In the genomic region with DNA sequence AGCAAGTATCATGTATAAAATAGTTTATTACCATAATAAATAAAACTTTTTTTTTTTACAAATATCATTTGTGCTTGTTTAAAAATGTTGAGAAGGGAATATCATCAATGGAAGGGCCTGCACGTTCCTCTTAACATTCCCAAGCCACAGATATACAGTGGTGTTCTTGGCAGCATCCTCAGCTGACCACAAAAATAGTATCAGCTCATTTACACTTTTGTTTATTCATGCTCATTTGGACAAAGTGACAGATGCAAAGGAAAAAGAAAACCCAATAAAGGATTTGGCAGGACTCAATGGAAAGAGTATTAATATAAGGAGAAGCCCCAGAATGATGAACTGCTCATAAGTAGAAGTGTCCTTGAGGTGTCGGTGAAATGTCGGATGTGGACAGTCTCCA, we compare ENCODE assay signal across 31 cellular contexts.
"Had no signal": no experiment of that assay in that cellular context is flagged by ENCODE, and none has a peak within 500 bp of the region (broad histone marks: within the 10 kb centered on the region; RNA-seq: fewer than 3 reads in every experiment).

No MANE protein-coding gene starts in this region.

- H3K9me3 ChIP-seq: adrenal gland, body of pancreas, breast epithelium had no signal

- ATAC-seq: activated CD8-positive, alpha-beta T cell treated with anti-CD3 and anti-CD28 coated beads for 36 hours; activated naive CD4-positive, alpha-beta T cell treated with anti-CD3 and anti-CD28 coated beads, Interleukin-2, amount 50 U/mL, for 72 hours; activated T-cell treated with anti-CD3 and anti-CD28 coated beads, Interleukin-2, amount 50 U/mL, for 4 hours; activated T-cell treated with anti-CD3 and anti-CD28 coated beads, Interleukin-2, amount 50 U/mL, for 72 hours; activated T-helper 17 cell treated with anti-CD3 and anti-CD28 coated beads, Interleukin-2, amount 50 U/mL, for 72 hours; body of pancreas; T-helper 17 cell had no signal

- H3K4me3 ChIP-seq: adrenal gland, body of pancreas, breast epithelium had no signal

- H3K36me3 ChIP-seq: adrenal gland, brain microvascular endothelial cell, breast epithelium had no signal

- DNase-seq: activated B cell treated with CpG ODN at 0.5 μM for 24 hours; activated CD4-positive, alpha-beta memory T cell treated with anti-CD3 and anti-CD28 coated beads for 36 hours; activated CD4-positive, alpha-beta T cell treated with anti-CD3 and anti-CD28 coated beads for 4 hours; activated CD4-positive, alpha-beta T cell treated with anti-CD3 and anti-CD28 coated beads, Interleukin-2, amount 10 ng/mL, durations not matched to agents 24 days and 14 days; activated CD4-positive, alpha-beta T cell treated with anti-CD3 and anti-CD28 coated beads, Interleukin-2, amount 50 U/mL, for 1 hour; activated CD4-positive, alpha-beta T cell treated with anti-CD3 and anti-CD28 coated beads, Interleukin-2, amount 50 U/mL, for 4 hours; activated CD4-positive, CD25-positive, alpha-beta regulatory T cell treated with anti-CD3 and anti-CD28 coated beads, Interleukin-2, amount 50 U/mL, for 72 hours; activated CD8-positive, alpha-beta memory T cell treated with anti-CD3 and anti-CD28 coated beads, Interleukin-2, amount 50 U/mL, for 4 hours; activated CD8-positive, alpha-beta T cell treated with anti-CD3 and anti-CD28 coated beads for 36 hours; activated effector memory CD4-positive, alpha-beta T cell treated with anti-CD3 and anti-CD28 coated beads, Interleukin-2, amount 50 U/mL, for 16 hours; activated gamma-delta T cell treated with Interleukin-2 at 50 U/mL for 16 hours; activated naive CD4-positive, alpha-beta T cell; activated naive CD4-positive, alpha-beta T cell treated with anti-CD3 and anti-CD28 coated beads for 36 hours; activated naive CD4-positive, alpha-beta T cell treated with anti-CD3 and anti-CD28 coated beads, Interleukin-2, amount 50 U/mL, for 16 hours; activated naive CD8-positive, alpha-beta T cell treated with anti-CD3 and anti-CD28 coated beads for 36 hours; activated T-cell treated with anti-CD3 and anti-CD28 coated beads for 4 hours; activated T-cell treated with anti-CD3 and anti-CD28 coated beads, Interleukin-2, amount 50 U/mL, for 1 hour; activated T-cell treated with anti-CD3 and anti-CD28 coated beads, Interleukin-2, amount 50 U/mL, for 4 hours; activated T-cell treated with anti-CD3 and anti-CD28 coated beads, Interleukin-2, amount 50 U/mL, for 72 hours; adrenal gland; amniotic stem cell; aorta; body of pancreas; brain microvascular endothelial cell; central memory CD4-positive, alpha-beta T cell; cerebellar nuclear complex; T-helper 17 cell had no signal

- H3K27ac ChIP-seq: adrenal gland, body of pancreas, brain microvascular endothelial cell, breast epithelium, VCaP had no signal

- H3K27me3 ChIP-seq: adrenal gland, body of pancreas, brain microvascular endothelial cell, breast epithelium had no signal

- H3K4me1 ChIP-seq: adrenal gland, body of pancreas, breast epithelium had no signal
